ENCODE assay signal across 22 cellular contexts in the genomic region with DNA sequence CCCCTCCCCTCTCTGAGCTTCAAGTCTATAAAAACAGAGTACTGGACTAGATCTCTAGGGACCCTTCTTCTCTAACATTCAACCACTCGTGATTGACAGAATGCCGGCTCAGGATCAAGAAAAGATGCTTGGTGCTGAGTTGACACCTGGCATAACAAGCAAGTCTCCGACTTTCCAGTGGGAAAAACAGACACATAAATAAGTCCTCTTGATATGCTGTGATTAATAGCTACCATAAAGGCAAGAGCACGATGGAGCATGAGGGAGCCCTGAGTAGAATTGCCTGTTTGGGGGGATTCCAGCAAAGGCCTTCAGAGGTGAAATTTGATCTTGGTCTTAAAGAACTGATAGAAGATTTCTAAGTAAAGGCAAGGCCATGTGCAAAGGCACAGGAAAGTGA.
"Had no signal": no experiment of that assay in that cellular context is flagged by ENCODE, and none has a peak within 500 bp of the region (broad histone marks: within the 10 kb centered on the region; RNA-seq: fewer than 3 reads in every experiment).

No MANE protein-coding gene starts in this region.

- DNase-seq: colonic mucosa; cortex of kidney; effector CD8-positive, alpha-beta T cell; effector memory CD8-positive, alpha-beta T cell; endodermal cell; erythroblast; foreskin keratinocyte; heart left ventricle; hypothalamus; immature natural killer cell; kidney; kidney glomerular epithelial cell; left colon; left lung; left ventricle myocardium superior; lower lobe of right lung; mucosa of descending colon; naive B cell; naive thymus-derived CD8-positive, alpha-beta T cell had no signal

- H3K9me3 ChIP-seq: colonic mucosa, gastroesophageal sphincter, heart left ventricle, left lung, lower lobe of right lung, mucosa of descending colon had no signal

- H3K4me3 ChIP-seq: colonic mucosa, gastroesophageal sphincter, heart left ventricle, hepatocyte, left lung, lower lobe of right lung, mucosa of descending colon had no signal

- H2AFZ ChIP-seq: hepatocyte had no signal

- H3K4me2 ChIP-seq: hepatocyte had no signal

- H3K27me3 ChIP-seq: colonic mucosa had no signal

- ATAC-seq: effector memory CD8-positive, alpha-beta T cell; esophagus mucosa; gastroesophageal sphincter; heart left ventricle; left colon; left lung; left ventricle myocardium superior; lower lobe of right lung; mucosa of descending colon; naive thymus-derived CD8-positive, alpha-beta T cell had no signal

- H3K4me1 ChIP-seq: colonic mucosa, foreskin keratinocyte, heart left ventricle, left lung, lower lobe of right lung had no signal

- H3K79me2 ChIP-seq: hepatocyte had no signal

- H3K36me3 ChIP-seq: colonic mucosa, heart left ventricle, left lung, lower lobe of right lung had no signal
